In the genomic region with DNA sequence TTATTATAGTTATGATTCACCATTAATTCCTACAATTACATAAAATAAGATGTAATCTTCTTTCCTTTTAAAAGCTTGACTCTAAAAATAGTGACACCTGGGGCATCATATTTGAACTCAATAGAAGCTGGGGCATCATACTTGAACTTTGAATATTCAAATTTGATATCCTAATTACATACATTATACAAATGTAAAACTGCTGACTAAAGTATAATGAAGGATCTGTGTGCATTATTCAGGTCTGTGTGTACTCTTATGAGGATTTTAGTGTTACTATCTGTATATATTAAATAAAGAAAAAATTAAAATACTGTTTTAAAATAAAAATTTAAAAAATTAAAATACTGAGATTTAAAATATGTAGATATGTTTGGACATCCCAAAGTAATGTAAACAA, we compare ENCODE assay signal across 25 cellular contexts.
DNase-seq lines count a peak whose midpoint lies in the region; ATAC-seq, FAIRE-seq and TF ChIP-seq lines count a peak whose summit lies in the region.
"Had no signal": no experiment of that assay in that cellular context is flagged by ENCODE, and none has a peak within 500 bp of the region (broad histone marks: within the 10 kb centered on the region; RNA-seq: fewer than 3 reads in every experiment).

No MANE protein-coding gene starts in this region.

- H3K27ac Mint-ChIP-seq in T-helper 2 cell treated with Interferon-gamma antibody and Interleukin-4, amounts not matched to agents 5 μg/mL and 100 μg/mL, for 36 hours, result no peak overlapping the region
- no peak overlapping the region for H3K27ac Mint-ChIP-seq in activated T-cell treated with anti-CD3 and anti-CD28 coated beads, Interleukin-2, amount 50 U/mL, for 72 hours
- H3K27ac Mint-ChIP-seq: CD14-positive monocyte; CD4-positive, alpha-beta T cell; CD8-positive, alpha-beta memory T cell; HFFc6 had no signal

- TF ChIP-seq RAD21 in A549 (conservative IDR thresholded peaks at IDR 0.05 in 1 of 2, IDR thresholded peaks at IDR 0.05 in 1 of 2), result no peak

- FAIRE-seq in A549 (lab: Jason Lieb, UNC), result no peak
- peak; percentile 38 for FAIRE-seq in kidney (lab: Jason Lieb, UNC)
- FAIRE-seq: D721Med, GM12878, GM18507, H54 had no signal

- TF ChIP-seq CTCF in A549 (IDR thresholded peaks at IDR 0.05), result no peak
- TF ChIP-seq CTCF in kidney (IDR thresholded peaks at IDR 0.05; ENCODE audit: borderline replicate concordance, extremely low read depth, insufficient read depth), result no peak

- POLR2A ChIA-PET in A549 (lab: Yijun Ruan, JAX), result no interaction called here

- H3K4me1 ChIP-seq in A549 (no peaks in the 10 kb centered on the region), kidney (ENCODE audit: control insufficient read depth in 1 of 2, insufficient read depth in 1 of 2, low read depth in 1 of 2, low read length in 2 of 2) (no peaks in the 10 kb centered on the region)
- H3K4me1 ChIP-seq: BE2C, HAP-1 had no signal

- TF ChIP-seq POLR2A in A549 (IDR thresholded peaks at IDR 0.05; ENCODE audit: low read length), result no peak

- H3K27ac ChIP-seq in A549, result no peak overlapping the region
- H3K27ac ChIP-seq in kidney (ENCODE audit: low read depth in 2 of 2, low read length in 2 of 2), result no peak overlapping the region
- H3K27ac ChIP-seq: BLaER1 treated with 17β-estradiol and CSF1 and Interleukin-3, amounts not matched to agents 10 nM and 100 nM had no signal

- H3K36me3 ChIP-seq in kidney (ENCODE audit: control insufficient read depth in 1 of 2, insufficient read depth in 2 of 2, low read length in 2 of 2), result no peaks in the 10 kb centered on the region
- H3K36me3 ChIP-seq: BE2C; BLaER1 treated with 17β-estradiol and CSF1 and Interleukin-3, amounts not matched to agents 10 nM and 100 nM; HAP-1 had no signal

- CTCF ChIA-PET in A549 (lab: Yijun Ruan, JAX), result no interaction called here

- no peak overlapping the region for H3K9ac ChIP-seq in kidney (ENCODE audit: low read length in 2 of 2)
- H3K9ac ChIP-seq: BLaER1 treated with 17β-estradiol and CSF1 and Interleukin-3, amounts not matched to agents 10 nM and 100 nM had no signal

- no peaks in the 10 kb centered on the region for H3K4me1 Mint-ChIP-seq in T-helper 2 cell treated with Interferon-gamma antibody and Interleukin-4, amounts not matched to agents 5 μg/mL and 100 μg/mL, for 36 hours (ENCODE audit: low read depth)
- H3K4me1 Mint-ChIP-seq in activated T-cell treated with anti-CD3 and anti-CD28 coated beads, Interleukin-2, amount 50 U/mL, for 72 hours (ENCODE audit: low read depth), result no peaks in the 10 kb centered on the region
- H3K4me1 Mint-ChIP-seq: CD14-positive monocyte; CD8-positive, alpha-beta memory T cell had no signal

- H3K4me3 ChIP-seq in A549, result no peak overlapping the region
- H3K4me3 ChIP-seq in kidney (ENCODE audit: low read length in 2 of 2), result no peak overlapping the region
- H3K4me3 ChIP-seq: BLaER1 treated with 17β-estradiol and CSF1 and Interleukin-3, amounts not matched to agents 10 nM and 100 nM; GM12878; HAP-1 had no signal

- H3K9me3 ChIP-seq in A549 (no peaks in the 10 kb centered on the region; the same call in 2 of the 3 replicates), kidney (ENCODE audit: control insufficient read depth in 1 of 2, low read length in 2 of 2) (no peaks in the 10 kb centered on the region)
- H3K9me3 ChIP-seq: BE2C, HAP-1 had no signal

- H3K27me3 Mint-ChIP-seq in T-helper 2 cell treated with Interferon-gamma antibody and Interleukin-4, amounts not matched to agents 5 μg/mL and 100 μg/mL, for 36 hours (ENCODE audit: low read depth), result no peaks in the 10 kb centered on the region
- no peaks in the 10 kb centered on the region for H3K27me3 Mint-ChIP-seq in activated T-cell treated with anti-CD3 and anti-CD28 coated beads, Interleukin-2, amount 50 U/mL, for 72 hours (ENCODE audit: low read depth)
- H3K27me3 Mint-ChIP-seq: CD4-positive, alpha-beta T cell; CD8-positive, alpha-beta memory T cell had no signal

- intact Hi-C loops in kidney (cut with DNase I), result no loop called here

- DNase-seq in A549 (ENCODE audit: low read depth in 1 of 2, low spot score in 1 of 2) (no peak), NCI-H1048 (lab: John Stamatoyannopoulos, UW) (peak; percentile 72), NCI-H69 (lab: John Stamatoyannopoulos, UW) (peak; percentile 68), kidney (no peak)
- DNase-seq in T-helper 2 cell treated with Interferon-gamma antibody and Interleukin-4, amounts not matched to agents 5 μg/mL and 100 μg/mL, for 36 hours (ENCODE audit: low spot score), result no peak
- DNase-seq in activated T-cell treated with anti-CD3 and anti-CD28 coated beads, Interleukin-2, amount 50 U/mL, for 72 hours, result no peak
- DNase-seq: ACHN; AML-193; BE2C; CD4-positive, alpha-beta T cell; CD8-positive, alpha-beta memory T cell; DMS 273 treated with DMSO at 0.1 percent for 48 hours; DMS79; EL; GDM1; GOT3; HFFc6 had no signal

- no peak overlapping the region for H3K4me3 Mint-ChIP-seq in T-helper 2 cell treated with Interferon-gamma antibody and Interleukin-4, amounts not matched to agents 5 μg/mL and 100 μg/mL, for 36 hours
- H3K4me3 Mint-ChIP-seq in activated T-cell treated with anti-CD3 and anti-CD28 coated beads, Interleukin-2, amount 50 U/mL, for 72 hours, result no peak overlapping the region
- H3K4me3 Mint-ChIP-seq: CD14-positive monocyte; CD4-positive, alpha-beta T cell; CD8-positive, alpha-beta memory T cell; HFFc6 had no signal

- H3K4me2 ChIP-seq in A549, result no peak overlapping the region
- H3K4me2 ChIP-seq: BLaER1 treated with 17β-estradiol and CSF1 and Interleukin-3, amounts not matched to agents 10 nM and 100 nM had no signal

- H3K36me3 Mint-ChIP-seq in T-helper 2 cell treated with Interferon-gamma antibody and Interleukin-4, amounts not matched to agents 5 μg/mL and 100 μg/mL, for 36 hours (ENCODE audit: low read depth), result no peaks in the 10 kb centered on the region
- H3K36me3 Mint-ChIP-seq in activated T-cell treated with anti-CD3 and anti-CD28 coated beads, Interleukin-2, amount 50 U/mL, for 72 hours (ENCODE audit: insufficient read depth in 2 of 2), result no peaks in the 10 kb centered on the region
- H3K36me3 Mint-ChIP-seq: CD14-positive monocyte had no signal

- ATAC-seq in A549, result no peak
- no peak for ATAC-seq in GM21447 (IDR thresholded peaks at IDR 0.05; ENCODE audit: unreplicated experiment)
- no peak for ATAC-seq in activated T-cell treated with anti-CD3 and anti-CD28 coated beads, Interleukin-2, amount 50 U/mL, for 72 hours (replicated peaks in 1 of 2)
- ATAC-seq: GM12878 had no signal

- H3K9me3 Mint-ChIP-seq in T-helper 2 cell treated with Interferon-gamma antibody and Interleukin-4, amounts not matched to agents 5 μg/mL and 100 μg/mL, for 36 hours, result peaks cover 36% of the 10 kb centered on the region
- H3K9me3 Mint-ChIP-seq in activated T-cell treated with anti-CD3 and anti-CD28 coated beads, Interleukin-2, amount 50 U/mL, for 72 hours, result peaks cover 6% of the 10 kb centered on the region in 2 donors

- TF ChIP-seq EP300 in A549 (IDR thresholded peaks at IDR 0.05), result no peak

TF ChIP-seq in A549, 52 proteins besides CTCF, POLR2A, EP300 and RAD21:
- TF ChIP-seq MAFK (IDR thresholded peaks at IDR 0.05; ENCODE audit: partially characterized antibody) (peak; percentile 67), FOSL2 (IDR thresholded peaks at IDR 0.05) (no peak), FOSL2 (CRISPR knock-in tag; IDR thresholded peaks at IDR 0.05) (no peak)
TF ChIP-seq in A549: peak in this region for 1.

Comparison
In these comparisons a context has a peak if more than half of its experiments do, and no peak if none do; other contexts are left out.
1. DNase-seq: peak in NCI-H1048 (single experiment) and NCI-H69 (single experiment); none in A549 (0 of 2), kidney (single experiment), T-helper 2 cell treated with Interferon-gamma antibody and Interleukin-4, amounts not matched to agents 5 μg/mL and 100 μg/mL, for 36 hours (single experiment) and activated T-cell treated with anti-CD3 and anti-CD28 coated beads, Interleukin-2, amount 50 U/mL, for 72 hours (0 of 2).